1 cellular context compared by ENCODE assay signal in the genomic region with DNA sequence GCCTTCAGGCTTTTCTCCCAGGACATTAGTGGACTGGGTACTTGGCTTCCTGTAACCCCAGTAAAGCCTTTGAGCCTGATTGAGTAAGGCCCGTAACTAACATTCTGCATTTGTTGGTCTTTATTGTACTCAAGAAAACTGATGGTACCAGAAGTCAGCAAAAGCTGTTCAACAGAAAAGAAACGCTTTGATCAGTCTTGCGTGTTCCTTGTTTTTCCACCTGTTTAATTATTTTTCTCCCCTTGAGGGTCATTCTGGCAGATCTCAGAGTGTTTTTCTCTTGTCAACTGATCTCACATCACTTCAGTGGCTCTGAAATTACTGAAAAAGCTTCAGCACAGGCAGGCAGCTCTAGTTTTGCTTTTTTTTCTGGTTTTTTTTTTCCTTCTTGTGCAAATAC.
TF ChIP-seq lines count a peak whose summit lies in the region.

No MANE protein-coding gene starts in this region.

TF ChIP-seq in GM12878, 131 proteins besides CTCF, POLR2A, EP300 and RAD21:
- TF ChIP-seq PKNOX1 (IDR thresholded peaks at IDR 0.05): no peak
- TF ChIP-seq HCFC1 (IDR thresholded peaks at IDR 0.05; ENCODE audit: low read length): no peak
- TF ChIP-seq SPI1 (IDR thresholded peaks at IDR 0.05; ENCODE audit: borderline replicate concordance, insufficient read depth, low read depth, low read length): no peak
- TF ChIP-seq CHD4 (IDR thresholded peaks at IDR 0.05): no peak
- TF ChIP-seq BHLHE40 (IDR thresholded peaks at IDR 0.05; ENCODE audit: borderline replicate concordance in 1 of 2, low read depth in 2 of 2, low read length in 1 of 2): no peak
- TF ChIP-seq NFYA (IDR thresholded peaks at IDR 0.05; ENCODE audit: borderline replicate concordance, low read depth, low read length): no peak
- TF ChIP-seq RAD51 (IDR thresholded peaks at IDR 0.05): no peak
- TF ChIP-seq CBX3 (IDR thresholded peaks at IDR 0.05; ENCODE audit: borderline replicate concordance, low read depth): no peak
- no peak for TF ChIP-seq ZBTB33 (IDR thresholded peaks at IDR 0.05)
- TF ChIP-seq ZNF217 (IDR thresholded peaks at IDR 0.05): no peak
- TF ChIP-seq FOXK2 (IDR thresholded peaks at IDR 0.05): no peak
- no peak for TF ChIP-seq FOS (IDR thresholded peaks at IDR 0.05; ENCODE audit: borderline replicate concordance, extremely low read depth, insufficient read length)
- no peak for TF ChIP-seq PRDM15 (CRISPR knock-in tag; IDR thresholded peaks at IDR 0.05)
- peak; percentile 90 for TF ChIP-seq TCF7 (IDR thresholded peaks at IDR 0.05; ENCODE audit: borderline replicate concordance)
- no peak for TF ChIP-seq SUZ12 (IDR thresholded peaks at IDR 0.05; ENCODE audit: unreplicated experiment)
- no peak for TF ChIP-seq CREM (IDR thresholded peaks at IDR 0.05; ENCODE audit: low read depth)
- no peak for TF ChIP-seq SREBF2 (IDR thresholded peaks at IDR 0.05; ENCODE audit: low read length)
- 0 out of 2 replicates have a peak, but pooled peaks have one; percentile 11 for TF ChIP-seq POLR2AphosphoS5 (IDR thresholded peaks at IDR 0.05; ENCODE audit: low read length)
- no peak for TF ChIP-seq BRCA1 (IDR thresholded peaks at IDR 0.05; ENCODE audit: low read depth, low read length)
- TF ChIP-seq ZNF384 (IDR thresholded peaks at IDR 0.05; ENCODE audit: borderline replicate concordance, low read depth, low read length): peak; percentile 32; the same call in 1 of the 2 replicates
- TF ChIP-seq PAX8 (IDR thresholded peaks at IDR 0.05): no peak
- no peak for TF ChIP-seq STAT1 (conservative IDR thresholded peaks at IDR 0.05)
- no peak for TF ChIP-seq KLF5 (IDR thresholded peaks at IDR 0.05; ENCODE audit: partially characterized antibody)
- TF ChIP-seq RCOR1 (conservative IDR thresholded peaks at IDR 0.05; ENCODE audit: low read depth, low read length): no peak
- TF ChIP-seq, protein P1, sequence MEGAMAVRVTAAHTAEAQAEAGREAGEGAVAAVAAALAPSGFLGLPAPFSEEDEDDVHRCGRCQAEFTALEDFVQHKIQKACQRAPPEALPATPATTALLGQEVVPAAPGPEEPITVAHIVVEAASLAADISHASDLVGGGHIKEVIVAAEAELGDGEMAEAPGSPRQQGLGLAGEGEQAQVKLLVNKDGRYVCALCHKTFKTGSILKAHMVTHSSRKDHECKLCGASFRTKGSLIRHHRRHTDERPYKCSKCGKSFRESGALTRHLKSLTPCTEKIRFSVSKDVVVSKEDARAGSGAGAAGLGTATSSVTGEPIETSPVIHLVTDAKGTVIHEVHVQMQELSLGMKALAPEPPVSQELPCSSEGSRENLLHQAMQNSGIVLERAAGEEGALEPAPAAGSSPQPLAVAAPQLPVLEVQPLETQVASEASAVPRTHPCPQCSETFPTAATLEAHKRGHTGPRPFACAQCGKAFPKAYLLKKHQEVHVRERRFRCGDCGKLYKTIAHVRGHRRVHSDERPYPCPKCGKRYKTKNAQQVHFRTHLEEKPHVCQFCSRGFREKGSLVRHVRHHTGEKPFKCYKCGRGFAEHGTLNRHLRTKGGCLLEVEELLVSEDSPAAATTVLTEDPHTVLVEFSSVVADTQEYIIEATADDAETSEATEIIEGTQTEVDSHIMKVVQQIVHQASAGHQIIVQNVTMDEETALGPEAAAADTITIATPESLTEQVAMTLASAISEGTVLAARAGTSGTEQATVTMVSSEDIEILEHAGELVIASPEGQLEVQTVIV (IDR thresholded peaks at IDR 0.05; ENCODE audit: borderline replicate concordance, partially characterized antibody): no peak
- no peak for TF ChIP-seq BMI1 (IDR thresholded peaks at IDR 0.05; ENCODE audit: borderline replicate concordance)
- no peak for TF ChIP-seq STAT3 (IDR thresholded peaks at IDR 0.05; ENCODE audit: low read depth, low read length)
